Comparison of ENCODE assay signal across 8 cellular contexts in genomic region chr5:119072496-119072895, GRCh38. TPM values are rescaled to one million over a fixed set of nuclear protein-coding genes. Genes with fewer than 3 reads are reported as not detected.
DNase-seq lines count a peak whose midpoint lies in the region; FAIRE-seq and TF ChIP-seq lines count a peak whose summit lies in the region.

No MANE protein-coding gene starts in this region.

- peak overlapping the region; percentile 96 for H3K4me3 Mint-ChIP-seq in astrocyte (ENCODE audit: unreplicated experiment)

- H3K27ac Mint-ChIP-seq in astrocyte (ENCODE audit: unreplicated experiment), result no peak overlapping the region

- no peak overlapping the region for H2AFZ ChIP-seq in astrocyte (ENCODE audit: low read depth, low read length)

- peak overlapping the region; percentile 3 for H3K9ac ChIP-seq in astrocyte (ENCODE audit: low read length)

- H3K27me3 ChIP-seq in astrocyte (ENCODE audit: insufficient read depth, low read length), result no peaks in the 10 kb centered on the region

- no peaks in the 10 kb centered on the region for H3K36me3 Mint-ChIP-seq in astrocyte (ENCODE audit: low read depth, unreplicated experiment)

- no CpG with 5 or more reads among the region's 2 CpGs for WGBS in mesodermal cell (ENCODE audit: insufficient coverage in 2 of 2), 2 experiments

- FAIRE-seq in astrocyte (lab: Jason Lieb, UNC), result no peak

- no peaks in the 10 kb centered on the region for H3K36me3 ChIP-seq in astrocyte (ENCODE audit: insufficient read depth, low read length)
- no peaks in the 10 kb centered on the region for H3K36me3 ChIP-seq in mesodermal cell (ENCODE audit: control insufficient read depth, insufficient read depth, low read length)

- peaks cover 6% of the 10 kb centered on the region for H3K4me1 ChIP-seq in astrocyte (ENCODE audit: insufficient read depth, low read length)
- H3K4me1 ChIP-seq in mesodermal cell (ENCODE audit: control insufficient read depth, insufficient read depth, low read length, poor library complexity, severe bottlenecking), result no peaks in the 10 kb centered on the region

- peaks cover 16% of the 10 kb centered on the region for H4K20me1 ChIP-seq in astrocyte (ENCODE audit: insufficient read depth, low read length)

- H3K9me3 Mint-ChIP-seq in astrocyte (ENCODE audit: unreplicated experiment), result no peaks in the 10 kb centered on the region

- H3K4me2 ChIP-seq in astrocyte (ENCODE audit: low read length), result peak overlapping the region; percentile 66

- H3K27ac ChIP-seq in 22Rv1 (peak overlapping the region; percentile 97), astrocyte (ENCODE audit: low read depth, low read length) (no peak overlapping the region), mesodermal cell (ENCODE audit: low read depth, low read length, severe bottlenecking) (no peak overlapping the region)

- DNase-seq in HFF-Myc (ENCODE audit: extremely low read depth, low read depth) (no peak), astrocyte (ENCODE audit: low read depth) (no peak), NCI-H1105 (lab: John Stamatoyannopoulos, UW) (no peak), cerebellum (ENCODE audit: low spot score) (no peak), RPMI8226 (no peak)
- DNase-seq in stimulated activated CD4-positive, alpha-beta T cell treated with anti-CD3 and anti-CD28 coated beads, Interleukin-2, amount 100 ng/mL, for 24 hours, result no peak

- H3K4me1 Mint-ChIP-seq in astrocyte (ENCODE audit: low read depth, unreplicated experiment), result peaks cover 11% of the 10 kb centered on the region

- TF ChIP-seq CTCF in 22Rv1 (IDR thresholded peaks at IDR 0.05), result no peak
- no peak for TF ChIP-seq CTCF in HFF-Myc (IDR thresholded peaks at IDR 0.05; ENCODE audit: low read depth, low read length, missing control alignments)
- TF ChIP-seq CTCF in astrocyte (IDR thresholded peaks at IDR 0.05; ENCODE audit: insufficient read depth, low read depth, low read length), result no peak

- H3K9me3 ChIP-seq in astrocyte (ENCODE audit: insufficient read depth, low read depth, low read length) (no peaks in the 10 kb centered on the region), mesodermal cell (ENCODE audit: control insufficient read depth, low read length) (no peaks in the 10 kb centered on the region)

- H3K4me3 ChIP-seq in HFF-Myc (replicated peaks; ENCODE audit: low read depth, low read length) (peak overlapping the region; percentile 79; the same call in 1 of the 2 replicates), astrocyte (ENCODE audit: insufficient read depth, low read depth, low read length) (peak overlapping the region; percentile 82), mesodermal cell (ENCODE audit: extremely low read depth, insufficient read depth, low read length, poor library complexity, severe bottlenecking) (peak overlapping the region; percentile 81)

- H3K27me3 Mint-ChIP-seq in astrocyte (ENCODE audit: low read depth, unreplicated experiment), result no peaks in the 10 kb centered on the region

- H3K79me2 ChIP-seq in astrocyte (ENCODE audit: insufficient read depth, low read length), result peaks cover 60% of the 10 kb centered on the region

RNA-seq across cellular contexts. Expression of gene DMXL1, which starts 1.6 kb away (rescaled TPM):
- total RNA-seq in astrocyte (24.5 and 26.0 TPM in 2 replicates), cerebellum (110 TPM)
- 17.3 TPM for polyA plus RNA-seq in mesodermal cell (2013, experiment 1 of 2)
- 18.8 TPM for polyA plus RNA-seq in mesodermal cell (2013, experiment 2 of 2)
